In genomic region chr2:160207804-160208661, GRCh38 we compare ENCODE assay signal across 8 cellular contexts. TPM values are rescaled to one million over a fixed set of nuclear protein-coding genes. Genes with fewer than 3 reads are reported as not detected.
A peak's percentile ranks its signal among the peaks of the same experiment; 100 is the strongest.
DNase-seq lines count a peak whose midpoint lies in the region; ATAC-seq and TF ChIP-seq lines count a peak whose summit lies in the region.

No MANE protein-coding gene starts in this region.

- H3K36me3 Mint-ChIP-seq in T-helper 17 cell (ENCODE audit: low read depth): no peaks in the 10 kb centered on the region

- DNase-seq in MG63 (peak; percentile 99), colonic mucosa (peak; percentile 90), lung (ENCODE audit: low spot score) (peak; percentile 70), tibial nerve (ENCODE audit: low spot score in 2 of 2) (peak; percentile 25 to 34), T-helper 17 cell (no peak), NCI-H2107 treated with DMSO at 0.1 percent for 48 hours (lab: John Stamatoyannopoulos, UW; ENCODE audit: unreplicated experiment) (no peak), cortex of kidney (lab: John Stamatoyannopoulos, UW) (no peak)

- TF ChIP-seq POLR2A in tibial nerve (IDR thresholded peaks at IDR 0.05): no peak

- no peak overlapping the region for H3K4me3 Mint-ChIP-seq in T-helper 17 cell

- H3K27me3 Mint-ChIP-seq in T-helper 17 cell: no peaks in the 10 kb centered on the region

- intact Hi-C loops in colonic mucosa (cut with DNase I): no loop called here

- no peaks in the 10 kb centered on the region for H3K27me3 ChIP-seq in MG63
- no peaks in the 10 kb centered on the region for H3K27me3 ChIP-seq in colonic mucosa
- no peaks in the 10 kb centered on the region for H3K27me3 ChIP-seq in lung (ENCODE audit: control insufficient read depth, insufficient read depth)
- H3K27me3 ChIP-seq in tibial nerve: no peaks in the 10 kb centered on the region

- TF ChIP-seq EP300 in tibial nerve (IDR thresholded peaks at IDR 0.05): peak in 1 of 2 donors; percentile 33

- peak; percentile 27 for ATAC-seq in GM18868 (IDR thresholded peaks at IDR 0.05; ENCODE audit: unreplicated experiment)
- peak; percentile 71 for ATAC-seq in lung (ENCODE audit: insufficient read depth, low FRiP score)
- no peak for ATAC-seq in T-helper 17 cell

- 0 out of 2 replicates have a peak overlapping the region, but pooled peaks have one; percentile 3 for H3K4me3 ChIP-seq in MG63
- H3K4me3 ChIP-seq in colonic mucosa: no peak overlapping the region
- no peak overlapping the region for H3K4me3 ChIP-seq in lung
- H3K4me3 ChIP-seq in tibial nerve: no peak overlapping the region

- peak overlapping the region in 1 of 2 donors; percentile 43 for H3K9ac ChIP-seq in colonic mucosa (ENCODE audit: low read depth in 2 of 2, low read length in 2 of 2)

- peak overlapping the region; percentile 82 for H3K27ac ChIP-seq in colonic mucosa
- peak overlapping the region; percentile 46 to 87 for H3K27ac ChIP-seq in lung (ENCODE audit: low read depth in 1 of 2, low read length in 1 of 2)
- H3K27ac ChIP-seq in tibial nerve: peak overlapping the region; percentile 33 to 89 (median 76)

- WGBS in lung, 2 donors: 46 to 54% methylated on average over 12 of the region's 12 CpGs
- WGBS in tibial nerve, 2 donors: 39 to 43% methylated on average over 12 of the region's 12 CpGs

- no peak for TF ChIP-seq CTCF in colonic mucosa (IDR thresholded peaks at IDR 0.05)
- TF ChIP-seq CTCF in lung (IDR thresholded peaks at IDR 0.05; ENCODE audit: control extremely low read depth, extremely low read depth): no peak
- TF ChIP-seq CTCF in tibial nerve (IDR thresholded peaks at IDR 0.05): no peak

- H3K9me3 ChIP-seq in MG63 (no peaks in the 10 kb centered on the region), colonic mucosa (no peaks in the 10 kb centered on the region), lung (ENCODE audit: control insufficient read depth in 2 of 2, insufficient read depth in 1 of 2, low read length in 1 of 2) (no peaks in the 10 kb centered on the region), tibial nerve (no peaks in the 10 kb centered on the region), T-helper 17 cell (ENCODE audit: control insufficient read depth, low read length, poor library complexity, severe bottlenecking) (no peaks in the 10 kb centered on the region)

- H3K4me1 Mint-ChIP-seq in T-helper 17 cell: peaks cover 10% of the 10 kb centered on the region

- H3K36me3 ChIP-seq in MG63: no peaks in the 10 kb centered on the region
- no peaks in the 10 kb centered on the region for H3K36me3 ChIP-seq in colonic mucosa
- no peaks in the 10 kb centered on the region for H3K36me3 ChIP-seq in lung (ENCODE audit: control insufficient read depth in 2 of 2, insufficient read depth in 2 of 2, low read length in 2 of 2)
- no peaks in the 10 kb centered on the region for H3K36me3 ChIP-seq in tibial nerve

- no peak overlapping the region for H3K27ac Mint-ChIP-seq in T-helper 17 cell

- no peaks in the 10 kb centered on the region for H3K4me1 ChIP-seq in colonic mucosa
- H3K4me1 ChIP-seq in lung (ENCODE audit: control insufficient read depth in 2 of 2, insufficient read depth in 2 of 2, low read length in 2 of 2): peaks cover 5 to 11% of the 10 kb centered on the region in 2 donors
- peaks cover 0 to 33% (median 14%) of the 10 kb centered on the region in 4 donors for H3K4me1 ChIP-seq in tibial nerve

RNA-seq across cellular contexts. Expression of gene ITGB6, which starts 8.0 kb away (rescaled TPM):
- not detected in 2 replicates for total RNA-seq in MG63 (2014; rRNA removed; shearing (Covaris generic); ENCODE audit: low replicate concordance)
- total RNA-seq in colonic mucosa: 10 to 100 TPM; 13.2 to 24.6 TPM
- 100 to 1,000 TPM in 1 of 2 donors, 10 to 100 TPM in 1; 46.3 to 141 TPM for total RNA-seq in lung
- 10 to 100 TPM; 35.1 to 37.4 TPM for polyA plus RNA-seq in lung
- total RNA-seq in tibial nerve: not detected
- total RNA-seq in T-helper 17 cell: not detected

Comparison
In these comparisons a context has a peak if more than half of its experiments do, and no peak if none do; other contexts are left out.
1. DNase-seq: peak in MG63 (single experiment), colonic mucosa (single experiment), lung (single experiment) and tibial nerve (2 of 2); none in T-helper 17 cell (0 of 3), NCI-H2107 treated with DMSO at 0.1 percent for 48 hours (single experiment) and cortex of kidney (single experiment).
2. RNA of gene ITGB6, which starts 8.0 kb away (total RNA-seq): 46.3 to 141 TPM in lung and 13.2 to 24.6 TPM in colonic mucosa; not detected in MG63, not detected in tibial nerve and not detected in T-helper 17 cell; every median in the first group is over 10 times any median in the second.
3. Peak in every context shown above with its lines, with median percentiles within 50 percentile points of each other: H3K27ac ChIP-seq.